11 cellular contexts compared by ENCODE assay signal in the genomic region with DNA sequence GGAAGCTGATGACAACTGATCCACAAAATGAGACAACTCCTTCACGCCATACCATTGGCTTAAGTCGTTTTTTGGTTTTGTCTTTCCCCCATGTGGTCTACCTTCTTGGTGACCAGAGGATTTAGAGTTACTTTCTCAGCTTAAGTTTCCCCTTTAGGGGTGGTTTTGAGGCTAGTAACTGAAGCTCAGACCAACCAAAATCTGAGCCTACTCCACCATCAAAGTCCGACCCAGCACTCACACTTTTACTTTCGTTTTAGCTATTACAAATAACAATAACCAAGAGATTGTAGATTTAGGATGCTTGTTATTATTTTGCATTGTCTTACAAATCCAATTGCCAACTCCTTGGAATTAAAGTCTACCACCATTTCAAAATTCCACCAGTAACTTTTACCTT.
A peak's percentile ranks its signal among the peaks of the same experiment; 100 is the strongest.
DNase-seq lines count a peak whose midpoint lies in the region; ATAC-seq and TF ChIP-seq lines count a peak whose summit lies in the region.
"Had no signal": no experiment of that assay in that cellular context is flagged by ENCODE, and none has a peak within 500 bp of the region (broad histone marks: within the 10 kb centered on the region; RNA-seq: fewer than 3 reads in every experiment).

No MANE protein-coding gene starts in this region.

- H3K9me3 Mint-ChIP-seq in naive thymus-derived CD8-positive, alpha-beta T cell = no peaks in the 10 kb centered on the region
- H3K9me3 Mint-ChIP-seq: naive B cell had no signal

- H3K9me3 ChIP-seq in heart left ventricle = peaks cover 0 to 3% (median 0%) of the 10 kb centered on the region in 12 donors
- H3K9me3 ChIP-seq: esophagus squamous epithelium had no signal

- DNase-seq in Daoy (ENCODE audit: low read depth) (peak; percentile 25), mucosa of gallbladder (ENCODE audit: low spot score) (no peak), heart left ventricle (no peak)
- DNase-seq in naive thymus-derived CD8-positive, alpha-beta T cell = peak in 1 of 10 donors; percentile 19
- DNase-seq: esophagus squamous epithelium, naive B cell, NCI-H1417 had no signal

- POLR2A ChIA-PET in naive thymus-derived CD8-positive, alpha-beta T cell (lab: Charles Lee) = interaction anchor here (0.7 to 0.8 kb wide), 4 partner anchors 12 to 151 kb away, joined by 3 to 4 read pairs (median 4); no protein-coding TSS in a partner anchor

- peaks cover 6 to 32% (median 19%) of the 10 kb centered on the region in 4 donors for H3K4me1 Mint-ChIP-seq in naive thymus-derived CD8-positive, alpha-beta T cell
- H3K4me1 Mint-ChIP-seq: naive B cell had no signal

- intact Hi-C loops in heart left ventricle (cut with DNase I) = loop anchor here in 1 of 10 donors (10.0 kb wide), 1 partner anchor 88 kb away; no protein-coding TSS in a partner anchor

- H3K36me3 Mint-ChIP-seq in naive thymus-derived CD8-positive, alpha-beta T cell = no peaks in the 10 kb centered on the region
- H3K36me3 Mint-ChIP-seq: naive B cell had no signal

- no peak for TF ChIP-seq CTCF in WI38 (IDR thresholded peaks at IDR 0.05; ENCODE audit: low read depth, low read length)
- TF ChIP-seq CTCF in heart left ventricle (IDR thresholded peaks at IDR 0.05) = no peak

- H3K4me1 ChIP-seq in heart left ventricle = no peaks in the 10 kb centered on the region
- H3K4me1 ChIP-seq: esophagus squamous epithelium had no signal

- H3K4me3 Mint-ChIP-seq in naive thymus-derived CD8-positive, alpha-beta T cell = peak overlapping the region; percentile 68 to 88 (median 83)

- no peak for TF ChIP-seq POLR2A in heart left ventricle (IDR thresholded peaks at IDR 0.05)

- no peak overlapping the region for H3K27ac ChIP-seq in heart left ventricle
- H3K27ac ChIP-seq: esophagus squamous epithelium, HL-60 had no signal

- 84 to 92% (median 85%) methylated on average over 4 of the region's 4 CpGs for WGBS in heart left ventricle, 4 donors

- peak overlapping the region; percentile 45 for H3K4me3 ChIP-seq in WI38 (ENCODE audit: low read depth, low read length)
- H3K4me3 ChIP-seq in heart left ventricle = peak overlapping the region in 1 of 12 donors; percentile 16

- H3K27me3 Mint-ChIP-seq in naive thymus-derived CD8-positive, alpha-beta T cell = no peaks in the 10 kb centered on the region

- H3K27ac Mint-ChIP-seq in naive thymus-derived CD8-positive, alpha-beta T cell = peak overlapping the region; percentile 87 to 95 (median 91)

- H3K36me3 ChIP-seq in heart left ventricle = no peaks in the 10 kb centered on the region
- H3K36me3 ChIP-seq: esophagus squamous epithelium had no signal

- ATAC-seq in HG03280 (IDR thresholded peaks at IDR 0.05; ENCODE audit: unreplicated experiment) (peak; percentile 62), HG03521 (IDR thresholded peaks at IDR 0.05; ENCODE audit: unreplicated experiment) (no peak), heart left ventricle (no peak)
- peak; percentile 42 to 54 for ATAC-seq in naive thymus-derived CD8-positive, alpha-beta T cell

- no peaks in the 10 kb centered on the region for H3K27me3 ChIP-seq in heart left ventricle
- H3K27me3 ChIP-seq: esophagus squamous epithelium had no signal

Comparison
In these comparisons a context has a peak if more than half of its experiments do, and no peak if none do; other contexts are left out.
1. ATAC-seq: peak in HG03280 (single experiment) and naive thymus-derived CD8-positive, alpha-beta T cell (2 of 2); none in HG03521 (single experiment) and heart left ventricle (0 of 4).